13 cellular contexts compared by ENCODE assay signal in genomic region chr11:47572715-47573255, GRCh38. TPM values are rescaled to one million over a fixed set of nuclear protein-coding genes. Genes with fewer than 3 reads are reported as not detected.
DNase-seq lines count a peak whose midpoint lies in the region; ATAC-seq and TF ChIP-seq lines count a peak whose summit lies in the region.
"Had no signal": no experiment of that assay in that cellular context is flagged by ENCODE, and none has a peak within 500 bp of the region (broad histone marks: within the 10 kb centered on the region; RNA-seq: fewer than 3 reads in every experiment).

No MANE protein-coding gene starts in this region.

- no peak overlapping the region for H2AK5ac ChIP-seq in neuronal stem cell (ENCODE audit: low read depth, low read length)

- H3K4me1 ChIP-seq in RWPE2 (ENCODE audit: insufficient read depth, poor library complexity, severe bottlenecking) (peaks cover 11% of the 10 kb centered on the region), fibroblast of lung (ENCODE audit: control insufficient read depth, extremely low read depth, insufficient read depth, low read length) (peaks cover 21% of the 10 kb centered on the region), neuronal stem cell (ENCODE audit: control insufficient read depth in 2 of 2, insufficient read depth in 1 of 2, low read depth in 1 of 2, low read length in 2 of 2) (peaks cover 3 to 9% of the 10 kb centered on the region in 2 donors)

- H4K20me1 ChIP-seq in fibroblast of lung (ENCODE audit: control insufficient read depth, extremely low read depth, insufficient read depth, low read length), result no peaks in the 10 kb centered on the region

- no peak overlapping the region for H2BK12ac ChIP-seq in neuronal stem cell (ENCODE audit: low read length)

- CTCF ChIA-PET in activated naive CD4-positive, alpha-beta T cell treated with anti-CD3 and anti-CD28 coated beads for 36 hours (lab: Charles Lee), result no interaction called here

- no peak overlapping the region for H3K27ac Mint-ChIP-seq in activated naive CD4-positive, alpha-beta T cell treated with anti-CD3 and anti-CD28 coated beads for 36 hours
- H3K27ac Mint-ChIP-seq: activated CD8-positive, alpha-beta T cell treated with anti-CD3 and anti-CD28 coated beads, Interleukin-2, amount 10 ng/mL, durations not matched to agents 7 days and 5 days had no signal

- no peak overlapping the region for H3K9ac ChIP-seq in fibroblast of lung (ENCODE audit: insufficient read depth, low read length)
- H3K9ac ChIP-seq in neuronal stem cell (ENCODE audit: low read depth, low read length, poor library complexity), result peak overlapping the region; percentile 14

- H3K36me3 ChIP-seq in RWPE2 (ENCODE audit: low read depth) (peaks cover 89% of the 10 kb centered on the region), fibroblast of lung (ENCODE audit: control insufficient read depth, insufficient read depth, low read length) (peaks cover 16% of the 10 kb centered on the region), neuronal stem cell (replicated peaks in 1 of 2; ENCODE audit: control insufficient read depth in 2 of 2, insufficient read depth in 2 of 2, low read length in 2 of 2) (peaks cover 25 to 75% of the 10 kb centered on the region in 2 donors)

- no peak overlapping the region for H3K4me3 Mint-ChIP-seq in activated naive CD4-positive, alpha-beta T cell treated with anti-CD3 and anti-CD28 coated beads for 36 hours
- H3K4me3 Mint-ChIP-seq: activated CD8-positive, alpha-beta T cell treated with anti-CD3 and anti-CD28 coated beads, Interleukin-2, amount 10 ng/mL, durations not matched to agents 7 days and 5 days had no signal

- ATAC-seq in RWPE2 (ENCODE audit: low read depth), result no peak
- ATAC-seq: activated CD8-positive, alpha-beta T cell treated with anti-CD3 and anti-CD28 coated beads, Interleukin-2, amount 10 ng/mL, durations not matched to agents 7 days and 5 days had no signal

- H3K27me3 ChIP-seq in RWPE2 (ENCODE audit: insufficient read depth, poor library complexity, severe bottlenecking) (no peaks in the 10 kb centered on the region), fibroblast of lung (ENCODE audit: control insufficient read depth, insufficient read depth, low read length) (no peaks in the 10 kb centered on the region), neuronal stem cell (ENCODE audit: control insufficient read depth in 3 of 3, insufficient read depth in 3 of 3, low read depth in 1 of 3, low read length in 3 of 3) (no peaks in the 10 kb centered on the region)

- peaks cover 22% of the 10 kb centered on the region for H3K79me2 ChIP-seq in fibroblast of lung (ENCODE audit: control insufficient read depth, insufficient read depth, low read length)

- H4K8ac ChIP-seq in neuronal stem cell (ENCODE audit: low read depth, low read length), result no peak overlapping the region

- no peaks in the 10 kb centered on the region for H3K9me3 ChIP-seq in RWPE2 (ENCODE audit: severe bottlenecking)
- H3K9me3 ChIP-seq in fibroblast of lung (ENCODE audit: control insufficient read depth, insufficient read depth, low read depth, low read length), result no peaks in the 10 kb centered on the region
- peaks cover 0 to 2% of the 10 kb centered on the region in 2 donors for H3K9me3 ChIP-seq in neuronal stem cell (replicated peaks in 1 of 2; ENCODE audit: control insufficient read depth in 2 of 2, insufficient read depth in 1 of 2, low read depth in 1 of 2, low read length in 2 of 2)

- no peaks in the 10 kb centered on the region for H3K9me3 Mint-ChIP-seq in activated naive CD4-positive, alpha-beta T cell treated with anti-CD3 and anti-CD28 coated beads for 36 hours

- no peak overlapping the region for H2BK120ac ChIP-seq in neuronal stem cell (ENCODE audit: low read depth, low read length)

- no peak overlapping the region for H3K4ac ChIP-seq in neuronal stem cell (ENCODE audit: low read length)

- no peak overlapping the region for H4K91ac ChIP-seq in neuronal stem cell (ENCODE audit: low read depth, low read length, poor library complexity)

- peaks cover 5% of the 10 kb centered on the region for H3K79me1 ChIP-seq in neuronal stem cell (ENCODE audit: low read depth, low read length)

- no peaks in the 10 kb centered on the region for H3K27me3 Mint-ChIP-seq in activated naive CD4-positive, alpha-beta T cell treated with anti-CD3 and anti-CD28 coated beads for 36 hours (ENCODE audit: low read depth)

- no peak overlapping the region for H2AFZ ChIP-seq in fibroblast of lung (ENCODE audit: low read length)
- H2AFZ ChIP-seq in neuronal stem cell (ENCODE audit: low read length), result no peak overlapping the region

- peaks cover 31% of the 10 kb centered on the region for H3K36me3 Mint-ChIP-seq in activated naive CD4-positive, alpha-beta T cell treated with anti-CD3 and anti-CD28 coated beads for 36 hours (ENCODE audit: low read depth)

- H3K4me2 ChIP-seq in fibroblast of lung (ENCODE audit: extremely low read depth, insufficient read depth, low read length) (peak overlapping the region; percentile 35), neuronal stem cell (ENCODE audit: insufficient read depth, low read length, poor library complexity, severe bottlenecking) (no peak overlapping the region)

- intact Hi-C loops in activated naive CD4-positive, alpha-beta T cell treated with anti-CD3 and anti-CD28 coated beads for 36 hours (cut with micrococcal nuclease), result no loop called here

- peak overlapping the region; percentile 31 for H3K23ac ChIP-seq in neuronal stem cell (ENCODE audit: low read depth, low read length, poor library complexity)

- no peak overlapping the region for H3K4me3 ChIP-seq in RWPE2 (ENCODE audit: severe bottlenecking)
- no peak overlapping the region for H3K4me3 ChIP-seq in fibroblast of lung (replicated peaks in 1 of 4; ENCODE audit: control extremely low read depth in 1 of 4, insufficient read depth in 1 of 4, low read depth in 3 of 4, low read length in 4 of 4)
- H3K4me3 ChIP-seq in neuronal stem cell (ENCODE audit: low read length in 2 of 2), result no peak overlapping the region
- no peak overlapping the region for H3K4me3 ChIP-seq in foreskin fibroblast (ENCODE audit: low read depth in 1 of 2, low read length in 2 of 2)

- DNase-seq in DMS 273 (lab: John Stamatoyannopoulos, UW; ENCODE audit: unreplicated experiment), result peak; percentile 63
- DNase-seq in RWPE2 (ENCODE audit: low spot score), result no peak
- no peak for DNase-seq in fibroblast of lung (ENCODE audit: low read depth in 2 of 2)
- no peak for DNase-seq in neuronal stem cell (ENCODE audit: low spot score)
- DNase-seq in activated naive CD4-positive, alpha-beta T cell treated with anti-CD3 and anti-CD28 coated beads for 36 hours, result no peak
- no peak for DNase-seq in foreskin fibroblast
- DNase-seq in HUDEP-2 (lab: John Stamatoyannopoulos, UW; ENCODE audit: unreplicated experiment in 76 of 76), result no peak
- DNase-seq in T-helper 2 cell, result no peak
- DNase-seq: activated CD8-positive, alpha-beta T cell treated with anti-CD3 and anti-CD28 coated beads, Interleukin-2, amount 10 ng/mL, durations not matched to agents 7 days and 5 days; Kasumi-1; NCI-H2171 treated with DMSO at 0.1 percent for 48 hours had no signal

- no peak overlapping the region for H2BK5ac ChIP-seq in neuronal stem cell (ENCODE audit: low read length)

- peaks cover 28% of the 10 kb centered on the region for H3K4me1 Mint-ChIP-seq in activated naive CD4-positive, alpha-beta T cell treated with anti-CD3 and anti-CD28 coated beads for 36 hours (ENCODE audit: low read depth)

- peak overlapping the region; percentile 37 for H3K27ac ChIP-seq in RWPE2 (ENCODE audit: poor library complexity, severe bottlenecking)
- H3K27ac ChIP-seq in fibroblast of lung (ENCODE audit: insufficient read depth, low read length), result peak overlapping the region; percentile 43
- H3K27ac ChIP-seq in neuronal stem cell (replicated peaks; ENCODE audit: low read length), result no peak overlapping the region

- H3K14ac ChIP-seq in neuronal stem cell (ENCODE audit: low read length), result no peak overlapping the region

- H2BK15ac ChIP-seq in neuronal stem cell (ENCODE audit: low read length), result no peak overlapping the region

- no peak overlapping the region for H3K18ac ChIP-seq in neuronal stem cell (ENCODE audit: low read length)

- no CpG with 5 or more reads among the region's 8 CpGs for WGBS in neuronal stem cell (ENCODE audit: extremely low coverage in 2 of 2, insufficient read length in 2 of 2, insufficient replicate concordance in 1 of 2), 2 donors

- TF ChIP-seq CTCF in RWPE2 (IDR thresholded peaks at IDR 0.05; ENCODE audit: poor library complexity, severe bottlenecking) (no peak), fibroblast of lung (conservative IDR thresholded peaks at IDR 0.05 in 1 of 2, IDR thresholded peaks at IDR 0.05 in 1 of 2; ENCODE audit: low read depth in 1 of 2, low read length in 2 of 2) (no peak), foreskin fibroblast (IDR thresholded peaks at IDR 0.05; ENCODE audit: low read depth, low read length) (no peak)

RNA-seq across cellular contexts. Expression of gene KBTBD4, which starts 6.0 kb away (rescaled TPM):
- 17.7 and 20.0 TPM in 2 replicates for total RNA-seq in fibroblast of lung
- 19.9 and 21.7 TPM in 2 replicates for polyA plus RNA-seq in fibroblast of lung
- 17.1 and 19.6 TPM in 2 replicates for polyA plus RNA-seq in fibroblast of lung (2012)
- 39.5 and 51.3 TPM in 2 replicates for polyA minus RNA-seq in fibroblast of lung (ENCODE audit: low replicate concordance)
- 7.3 TPM for polyA plus RNA-seq in neuronal stem cell (2013, experiment 1 of 2)
- 6.9 TPM for polyA plus RNA-seq in neuronal stem cell (2013, experiment 2 of 2)
- 10 to 100 TPM; 13.8 to 15.4 TPM for total RNA-seq in activated naive CD4-positive, alpha-beta T cell treated with anti-CD3 and anti-CD28 coated beads for 36 hours

RNA-seq across cellular contexts. Expression of gene NDUFS3, which starts 6.1 kb away (rescaled TPM):
- 76.5 and 78.8 TPM in 2 replicates for total RNA-seq in fibroblast of lung
- 113 and 164 TPM in 2 replicates for polyA plus RNA-seq in fibroblast of lung
- 95.1 and 110 TPM in 2 replicates for polyA plus RNA-seq in fibroblast of lung (2012)
- 66.2 and 84.8 TPM in 2 replicates for polyA minus RNA-seq in fibroblast of lung (ENCODE audit: low replicate concordance)
- 103 TPM for polyA plus RNA-seq in neuronal stem cell (2013, experiment 1 of 2)
- 96.2 TPM for polyA plus RNA-seq in neuronal stem cell (2013, experiment 2 of 2)
- 100 to 1,000 TPM; 123 to 124 TPM for total RNA-seq in activated naive CD4-positive, alpha-beta T cell treated with anti-CD3 and anti-CD28 coated beads for 36 hours

RNA-seq across cellular contexts. Expression of gene PTPMT1, which starts 7.4 kb away (rescaled TPM):
- total RNA-seq in fibroblast of lung, result 58.6 and 84.9 TPM in 2 replicates
- polyA plus RNA-seq in fibroblast of lung, result 47.8 and 55.4 TPM in 2 replicates
- polyA plus RNA-seq in fibroblast of lung (2012), result 63.1 and 71.9 TPM in 2 replicates
- polyA minus RNA-seq in fibroblast of lung (ENCODE audit: low replicate concordance), result 12.2 and 20.1 TPM in 2 replicates
- 58.3 TPM for polyA plus RNA-seq in neuronal stem cell (2013, experiment 1 of 2)
- 60.4 TPM for polyA plus RNA-seq in neuronal stem cell (2013, experiment 2 of 2)
- 10 to 100 TPM; 46.9 to 49.2 TPM for total RNA-seq in activated naive CD4-positive, alpha-beta T cell treated with anti-CD3 and anti-CD28 coated beads for 36 hours

RNA-seq across cellular contexts. Expression of gene FAM180B, which starts 13.7 kb away (rescaled TPM):
- not detected in 2 replicates for total RNA-seq in fibroblast of lung
- not detected in 2 replicates for polyA plus RNA-seq in fibroblast of lung
- not detected in 2 replicates for polyA plus RNA-seq in fibroblast of lung (2012)
- polyA minus RNA-seq in fibroblast of lung (ENCODE audit: low replicate concordance), result not detected in 2 replicates
- polyA plus RNA-seq in neuronal stem cell (2013, experiment 1 of 2), result not detected
- not detected for polyA plus RNA-seq in neuronal stem cell (2013, experiment 2 of 2)
- total RNA-seq in activated naive CD4-positive, alpha-beta T cell treated with anti-CD3 and anti-CD28 coated beads for 36 hours, result not detected
- total RNA-seq: activated CD8-positive, alpha-beta T cell treated with anti-CD3 and anti-CD28 coated beads, Interleukin-2, amount 10 ng/mL, durations not matched to agents 7 days and 5 days; Daoy; mononuclear cell had no signal

RNA-seq across cellular contexts. Expression of gene CELF1, which starts 19.9 kb away (rescaled TPM):
- 74.2 and 100 TPM in 2 replicates for total RNA-seq in fibroblast of lung
- 72.6 and 81.1 TPM in 2 replicates for polyA plus RNA-seq in fibroblast of lung
- 30.6 and 38.4 TPM in 2 replicates for polyA plus RNA-seq in fibroblast of lung (2012)
- 116 and 194 TPM in 2 replicates for polyA minus RNA-seq in fibroblast of lung (ENCODE audit: low replicate concordance)
- polyA plus RNA-seq in neuronal stem cell (2013, experiment 1 of 2), result 111 TPM
- 123 TPM for polyA plus RNA-seq in neuronal stem cell (2013, experiment 2 of 2)
- total RNA-seq in activated naive CD4-positive, alpha-beta T cell treated with anti-CD3 and anti-CD28 coated beads for 36 hours, result 100 to 1,000 TPM; 104 to 105 TPM
